8 cellular contexts compared by ENCODE assay signal in the genomic region with DNA sequence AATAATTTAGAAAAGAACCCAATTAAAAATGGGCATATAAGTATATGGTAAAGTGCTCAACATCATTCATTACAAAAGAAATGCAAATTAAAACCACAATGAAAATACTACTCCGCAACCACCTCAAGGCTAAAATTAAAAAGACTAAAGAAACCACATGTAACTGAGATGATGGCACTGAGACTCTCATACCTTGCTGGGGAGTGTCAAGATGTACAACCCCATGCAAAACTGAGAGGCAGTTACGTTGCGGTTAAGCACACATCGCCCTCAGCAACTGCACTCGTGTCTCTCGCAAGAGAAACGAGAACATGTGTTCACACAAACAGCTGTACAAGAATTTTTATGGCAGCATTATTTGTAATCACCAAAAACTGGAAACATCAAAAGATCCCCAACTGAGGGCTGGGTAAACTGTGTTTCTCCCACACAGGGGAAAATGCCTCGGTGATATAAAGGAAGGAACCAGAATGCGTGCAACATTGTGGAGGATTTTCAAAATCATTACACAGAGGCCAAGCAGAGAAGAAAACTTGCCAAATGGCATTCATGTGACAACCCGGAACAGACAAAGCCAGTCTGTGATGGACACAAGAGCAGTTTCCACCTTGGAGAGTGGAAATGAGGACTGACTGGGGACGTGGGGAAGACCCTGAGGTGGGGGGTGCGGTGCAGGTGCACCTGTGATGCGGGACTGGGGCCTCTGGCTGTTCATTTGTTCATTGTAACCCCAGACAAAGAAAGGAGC.
DNase-seq lines count a peak whose midpoint lies in the region; ATAC-seq and TF ChIP-seq lines count a peak whose summit lies in the region.

No MANE protein-coding gene starts in this region.

- POLR2A ChIA-PET in GM10248 (lab: Yijun Ruan, JAX) = no interaction called here

- intact Hi-C loops in aorta (cut with DNase I) (no loop called here), spleen (cut with DNase I; ENCODE audit: low total_unique reads) (no loop called here)

- H3K27ac ChIP-seq in aorta (ENCODE audit: low read depth in 1 of 2, low read length in 2 of 2) = no peak overlapping the region
- peak overlapping the region in 4 of 8 donors; percentile 31 to 45 (median 33) for H3K27ac ChIP-seq in spleen

- CTCF ChIA-PET in GM10248 (lab: Yijun Ruan, JAX) = no interaction called here

- H3K4me3 ChIP-seq in aorta (ENCODE audit: low read length in 2 of 2) (no peak overlapping the region), spleen (no peak overlapping the region)

- H3K36me3 ChIP-seq in aorta (ENCODE audit: control insufficient read depth in 1 of 2, insufficient read depth in 2 of 2, low read length in 1 of 2) (no peaks in the 10 kb centered on the region), spleen (peaks cover 0 to 20% (median 0%) of the 10 kb centered on the region in 6 donors)

- no peak for TF ChIP-seq POLR2A in spleen (IDR thresholded peaks at IDR 0.05)

- no peak for TF ChIP-seq CTCF in GM10248 (IDR thresholded peaks at IDR 0.05; ENCODE audit: control extremely low read depth, extremely low read depth, low read depth, missing control alignments)
- TF ChIP-seq CTCF in spleen (IDR thresholded peaks at IDR 0.05 in 8 of 11, conservative IDR thresholded peaks at IDR 0.05 in 3 of 11) = no peak

- H3K4me1 ChIP-seq in aorta (ENCODE audit: control insufficient read depth in 1 of 2, insufficient read depth in 2 of 2, low read length in 2 of 2) = no peaks in the 10 kb centered on the region
- H3K4me1 ChIP-seq in spleen = peaks cover 0 to 17% (median 10%) of the 10 kb centered on the region in 6 donors

- ATAC-seq in GM21381 (IDR thresholded peaks at IDR 0.05; ENCODE audit: unreplicated experiment) (peak; percentile 100), HG03460 (IDR thresholded peaks at IDR 0.05; ENCODE audit: unreplicated experiment) (peak; percentile 99), aorta (ENCODE audit: low FRiP score) (no peak)

- H3K27me3 ChIP-seq in aorta (ENCODE audit: control insufficient read depth in 1 of 2, insufficient read depth in 2 of 2, low read length in 1 of 2) (no peaks in the 10 kb centered on the region), spleen (replicated peaks in 1 of 7) (no peaks in the 10 kb centered on the region)

- H3K9me3 ChIP-seq in aorta (ENCODE audit: control insufficient read depth, low read length) (no peaks in the 10 kb centered on the region), spleen (peaks cover 0 to 10% (median 4%) of the 10 kb centered on the region in 8 donors)

- WGBS in aorta, 2 donors = 95 to 97% methylated on average over 13 of the region's 13 CpGs
- WGBS in spleen, 5 donors = 63 to 74% (median 72%) methylated on average over 13 of the region's 13 CpGs

- peak; percentile 71 for DNase-seq in GM10248 (ENCODE audit: extremely low spot score)
- peak; percentile 64 for DNase-seq in germinal center (ENCODE audit: low spot score)
- no peak for DNase-seq in NCI-H2227 treated with DMSO at 0.1 percent for 48 hours (lab: John Stamatoyannopoulos, UW)
- no peak for DNase-seq in ACHN
- no peak for DNase-seq in aorta
- DNase-seq in spleen = no peak

- in situ Hi-C loops in ACHN (cut with HindIII; ENCODE audit: low pct_ligation_motif_present, low pct_unique_long_range_greater_than_20kb, low sequenced_read_pairs) = no loop called here

Comparison
In these comparisons a context has a peak if more than half of its experiments do, and no peak if none do; other contexts are left out.
1. DNase-seq: peak in GM10248 (single experiment) and germinal center (single experiment); none in NCI-H2227 treated with DMSO at 0.1 percent for 48 hours (single experiment), ACHN (single experiment), aorta (0 of 2) and spleen (single experiment).